ENCODE assay signal across 18 cellular contexts in the genomic region with DNA sequence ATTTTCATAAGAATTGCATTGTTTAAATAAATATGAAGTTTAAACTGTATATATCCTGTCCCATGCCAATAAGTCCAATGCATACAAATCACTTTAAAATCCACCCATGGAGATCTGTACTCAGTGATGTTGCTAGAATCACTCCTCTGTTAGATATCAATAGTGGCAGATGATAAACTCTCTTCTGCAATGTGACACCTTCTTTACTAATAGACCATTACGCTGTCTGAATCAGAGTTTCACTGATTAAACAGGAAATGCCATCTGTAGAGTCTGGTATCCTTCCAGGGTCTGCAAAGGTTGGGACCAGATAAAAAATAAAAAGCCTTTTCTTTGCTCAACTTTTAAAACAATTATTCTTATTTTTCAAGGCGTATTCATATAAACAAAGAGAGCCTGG.
A peak's percentile ranks its signal among the peaks of the same experiment; 100 is the strongest.
DNase-seq lines count a peak whose midpoint lies in the region; ATAC-seq and TF ChIP-seq lines count a peak whose summit lies in the region.
"Had no signal": no experiment of that assay in that cellular context is flagged by ENCODE, and none has a peak within 500 bp of the region (broad histone marks: within the 10 kb centered on the region; RNA-seq: fewer than 3 reads in every experiment).

No MANE protein-coding gene starts in this region.

- ATAC-seq in SK-N-SH treated with all-trans-retinoic acid at 6 μM for 48 hours, result peak; percentile 42
- ATAC-seq: GM12878, Right ventricle myocardium inferior had no signal

- H3K4me1 Mint-ChIP-seq in Calu3 (ENCODE audit: low read depth, unreplicated experiment), result no peaks in the 10 kb centered on the region
- H3K4me1 Mint-ChIP-seq: CD8-positive, alpha-beta memory T cell had no signal

- H3K36me3 ChIP-seq in A673 (ENCODE audit: insufficient read depth, low read length, poor library complexity, severe bottlenecking), result no peaks in the 10 kb centered on the region
- H3K36me3 ChIP-seq: BLaER1 treated with 17β-estradiol and CSF1 and Interleukin-3, amounts not matched to agents 10 nM and 100 nM had no signal

- TF ChIP-seq CTCF in A673 (conservative IDR thresholded peaks at IDR 0.05; ENCODE audit: low read depth, low read length) (no peak), Calu3 (IDR thresholded peaks at IDR 0.05; ENCODE audit: unreplicated experiment) (no peak)

- no peaks in the 10 kb centered on the region for H3K36me3 Mint-ChIP-seq in Calu3 (ENCODE audit: insufficient read depth, unreplicated experiment)
- H3K36me3 Mint-ChIP-seq: CD8-positive, alpha-beta memory T cell had no signal

- peaks cover 41% of the 10 kb centered on the region for H3K4me1 ChIP-seq in A673 (ENCODE audit: insufficient read depth, low read length, poor library complexity, severe bottlenecking)

- DNase-seq in A673 (ENCODE audit: low spot score) (peak; percentile 52), DMS153 treated with DMSO at 0.1 percent for 48 hours (lab: John Stamatoyannopoulos, UW; ENCODE audit: unreplicated experiment) (peak; percentile 56), NCI-H524 treated with DMSO at 0.1 percent for 48 hours (lab: John Stamatoyannopoulos, UW) (peak; percentile 22), T-helper 9 cell (no peak), Calu3 (no peak), nucleus accumbens (lab: John Stamatoyannopoulos, UW) (no peak)
- DNase-seq: CD8-positive, alpha-beta memory T cell; DMS53; GM23248; HCEC 1CT; NCI-H345; NCI-H526 treated with DMSO at 0.1 percent for 48 hours; T-helper 1 cell had no signal

- peaks cover 47% of the 10 kb centered on the region for H3K27me3 Mint-ChIP-seq in Calu3 (ENCODE audit: unreplicated experiment)

- POLR2A ChIA-PET in A673 (lab: Charles Lee; ENCODE audit: low non-redundant PET), result no interaction called here

- intact Hi-C loops in A673 (cut with micrococcal nuclease; ENCODE audit: unreplicated experiment) (no loop called here), Calu3 (cut with micrococcal nuclease; ENCODE audit: unreplicated experiment) (loop anchor here (10.0 kb wide), 1 partner anchor 1890 kb away; no protein-coding TSS in a partner anchor)

- H3K27ac ChIP-seq in A673 (ENCODE audit: low read depth, low read length, poor library complexity, severe bottlenecking), result peak overlapping the region; percentile 41
- H3K27ac ChIP-seq: BLaER1 treated with 17β-estradiol and CSF1 and Interleukin-3, amounts not matched to agents 10 nM and 100 nM; GM23248; HL-60 had no signal

- BruUV-seq in A673 (replicated peaks; lab: Mats Ljungman, UMichigan), result no TSS peak
- no TSS peak for BruUV-seq in Calu3 (replicated peaks; lab: Mats Ljungman, UMichigan)

- no peaks in the 10 kb centered on the region for H3K9me3 Mint-ChIP-seq in Calu3 (ENCODE audit: low read depth, unreplicated experiment)
- H3K9me3 Mint-ChIP-seq: CD8-positive, alpha-beta memory T cell had no signal

- H3K4me3 ChIP-seq in A673 (ENCODE audit: low read depth, low read length, poor library complexity, severe bottlenecking), result peak overlapping the region; percentile 5
- H3K4me3 ChIP-seq: BLaER1 treated with 17β-estradiol and CSF1 and Interleukin-3, amounts not matched to agents 10 nM and 100 nM; GM12878; GM23248 had no signal

- H3K4me3 Mint-ChIP-seq in Calu3 (ENCODE audit: low read depth, unreplicated experiment), result no peak overlapping the region

- H3K27ac Mint-ChIP-seq in Calu3 (ENCODE audit: unreplicated experiment), result no peak overlapping the region
- H3K27ac Mint-ChIP-seq: CD8-positive, alpha-beta memory T cell had no signal

- CTCF ChIA-PET in A673 (lab: Charles Lee) (no interaction called here), Calu3 (lab: Charles Lee) (no interaction called here)

- H3K9me3 ChIP-seq in A673 (ENCODE audit: low read depth, low read length, poor library complexity, severe bottlenecking), result no peaks in the 10 kb centered on the region
- H3K9me3 ChIP-seq: BLaER1 treated with 17β-estradiol and CSF1 and Interleukin-3, amounts not matched to agents 10 nM and 100 nM had no signal

- no peaks in the 10 kb centered on the region for H3K27me3 ChIP-seq in A673 (replicated peaks; ENCODE audit: insufficient read depth, low read depth, low read length, poor library complexity)
- H3K27me3 ChIP-seq: BLaER1 treated with 17β-estradiol and CSF1 and Interleukin-3, amounts not matched to agents 10 nM and 100 nM had no signal

TF ChIP-seq in SK-N-SH treated with all-trans-retinoic acid at 6 μM for 48 hours, 23 proteins besides CTCF, POLR2A, EP300 and RAD21 (continues in another document):
- TF ChIP-seq OSR1 (CRISPR knock-in tag; IDR thresholded peaks at IDR 0.05) (no peak), TCF4 (CRISPR knock-in tag; IDR thresholded peaks at IDR 0.05; ENCODE audit: borderline replicate concordance) (no peak), BACH2 (CRISPR knock-in tag; IDR thresholded peaks at IDR 0.05; ENCODE audit: borderline replicate concordance) (no peak), ZFP3 (CRISPR knock-in tag; IDR thresholded peaks at IDR 0.05) (no peak), ESRRG (CRISPR knock-in tag; IDR thresholded peaks at IDR 0.05) (no peak), PPARA (CRISPR knock-in tag; IDR thresholded peaks at IDR 0.05; ENCODE audit: borderline replicate concordance) (no peak), ZNF70 (CRISPR knock-in tag; IDR thresholded peaks at IDR 0.05) (no peak), RARB (CRISPR knock-in tag; IDR thresholded peaks at IDR 0.05) (no peak), ZNF565 (CRISPR knock-in tag; conservative IDR thresholded peaks at IDR 0.05; ENCODE audit: low read depth) (no peak), CSDC2 (CRISPR knock-in tag; IDR thresholded peaks at IDR 0.05) (no peak), TOX (CRISPR knock-in tag; IDR thresholded peaks at IDR 0.05; ENCODE audit: borderline replicate concordance) (no peak), ZNF8 (CRISPR knock-in tag; IDR thresholded peaks at IDR 0.05) (no peak), ISL1 (CRISPR knock-in tag; IDR thresholded peaks at IDR 0.05) (no peak)
- TF ChIP-seq, protein P1, sequence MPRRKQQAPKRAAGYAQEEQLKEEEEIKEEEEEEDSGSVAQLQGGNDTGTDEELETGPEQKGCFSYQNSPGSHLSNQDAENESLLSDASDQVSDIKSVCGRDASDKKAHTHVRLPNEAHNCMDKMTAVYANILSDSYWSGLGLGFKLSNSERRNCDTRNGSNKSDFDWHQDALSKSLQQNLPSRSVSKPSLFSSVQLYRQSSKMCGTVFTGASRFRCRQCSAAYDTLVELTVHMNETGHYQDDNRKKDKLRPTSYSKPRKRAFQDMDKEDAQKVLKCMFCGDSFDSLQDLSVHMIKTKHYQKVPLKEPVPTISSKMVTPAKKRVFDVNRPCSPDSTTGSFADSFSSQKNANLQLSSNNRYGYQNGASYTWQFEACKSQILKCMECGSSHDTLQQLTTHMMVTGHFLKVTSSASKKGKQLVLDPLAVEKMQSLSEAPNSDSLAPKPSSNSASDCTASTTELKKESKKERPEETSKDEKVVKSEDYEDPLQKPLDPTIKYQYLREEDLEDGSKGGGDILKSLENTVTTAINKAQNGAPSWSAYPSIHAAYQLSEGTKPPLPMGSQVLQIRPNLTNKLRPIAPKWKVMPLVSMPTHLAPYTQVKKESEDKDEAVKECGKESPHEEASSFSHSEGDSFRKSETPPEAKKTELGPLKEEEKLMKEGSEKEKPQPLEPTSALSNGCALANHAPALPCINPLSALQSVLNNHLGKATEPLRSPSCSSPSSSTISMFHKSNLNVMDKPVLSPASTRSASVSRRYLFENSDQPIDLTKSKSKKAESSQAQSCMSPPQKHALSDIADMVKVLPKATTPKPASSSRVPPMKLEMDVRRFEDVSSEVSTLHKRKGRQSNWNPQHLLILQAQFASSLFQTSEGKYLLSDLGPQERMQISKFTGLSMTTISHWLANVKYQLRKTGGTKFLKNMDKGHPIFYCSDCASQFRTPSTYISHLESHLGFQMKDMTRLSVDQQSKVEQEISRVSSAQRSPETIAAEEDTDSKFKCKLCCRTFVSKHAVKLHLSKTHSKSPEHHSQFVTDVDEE (CRISPR knock-in tag; IDR thresholded peaks at IDR 0.05), result no peak
- TF ChIP-seq, protein P2, sequence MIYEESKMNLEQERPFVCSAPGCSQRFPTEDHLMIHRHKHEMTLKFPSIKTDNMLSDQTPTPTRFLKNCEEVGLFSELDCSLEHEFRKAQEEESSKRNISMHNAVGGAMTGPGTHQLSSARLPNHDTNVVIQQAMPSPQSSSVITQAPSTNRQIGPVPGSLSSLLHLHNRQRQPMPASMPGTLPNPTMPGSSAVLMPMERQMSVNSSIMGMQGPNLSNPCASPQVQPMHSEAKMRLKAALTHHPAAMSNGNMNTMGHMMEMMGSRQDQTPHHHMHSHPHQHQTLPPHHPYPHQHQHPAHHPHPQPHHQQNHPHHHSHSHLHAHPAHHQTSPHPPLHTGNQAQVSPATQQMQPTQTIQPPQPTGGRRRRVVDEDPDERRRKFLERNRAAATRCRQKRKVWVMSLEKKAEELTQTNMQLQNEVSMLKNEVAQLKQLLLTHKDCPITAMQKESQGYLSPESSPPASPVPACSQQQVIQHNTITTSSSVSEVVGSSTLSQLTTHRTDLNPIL (CRISPR knock-in tag; IDR thresholded peaks at IDR 0.05; ENCODE audit: low read depth), result no peak
- TF ChIP-seq, protein P3, sequence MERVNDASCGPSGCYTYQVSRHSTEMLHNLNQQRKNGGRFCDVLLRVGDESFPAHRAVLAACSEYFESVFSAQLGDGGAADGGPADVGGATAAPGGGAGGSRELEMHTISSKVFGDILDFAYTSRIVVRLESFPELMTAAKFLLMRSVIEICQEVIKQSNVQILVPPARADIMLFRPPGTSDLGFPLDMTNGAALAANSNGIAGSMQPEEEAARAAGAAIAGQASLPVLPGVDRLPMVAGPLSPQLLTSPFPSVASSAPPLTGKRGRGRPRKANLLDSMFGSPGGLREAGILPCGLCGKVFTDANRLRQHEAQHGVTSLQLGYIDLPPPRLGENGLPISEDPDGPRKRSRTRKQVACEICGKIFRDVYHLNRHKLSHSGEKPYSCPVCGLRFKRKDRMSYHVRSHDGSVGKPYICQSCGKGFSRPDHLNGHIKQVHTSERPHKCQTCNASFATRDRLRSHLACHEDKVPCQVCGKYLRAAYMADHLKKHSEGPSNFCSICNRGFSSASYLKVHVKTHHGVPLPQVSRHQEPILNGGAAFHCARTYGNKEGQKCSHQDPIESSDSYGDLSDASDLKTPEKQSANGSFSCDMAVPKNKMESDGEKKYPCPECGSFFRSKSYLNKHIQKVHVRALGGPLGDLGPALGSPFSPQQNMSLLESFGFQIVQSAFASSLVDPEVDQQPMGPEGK (CRISPR knock-in tag; IDR thresholded peaks at IDR 0.05; ENCODE audit: borderline replicate concordance), result no peak

Comparison
In these comparisons a context has a peak if more than half of its experiments do, and no peak if none do; other contexts are left out.
1. DNase-seq: peak in A673 (single experiment), DMS153 treated with DMSO at 0.1 percent for 48 hours (single experiment) and NCI-H524 treated with DMSO at 0.1 percent for 48 hours (single experiment); none in T-helper 9 cell (single experiment), Calu3 (single experiment) and nucleus accumbens (0 of 56).